Comparison of ENCODE assay signal across 27 cellular contexts in genomic region chr18:50679656-50680055, GRCh38.
"Had no signal": no experiment of that assay in that cellular context is flagged by ENCODE, and none has a peak within 500 bp of the region (broad histone marks: within the 10 kb centered on the region; RNA-seq: fewer than 3 reads in every experiment).

No MANE protein-coding gene starts in this region.

- ATAC-seq: left colon; left lung; naive thymus-derived CD8-positive, alpha-beta T cell; stimulated activated naive B cell treated with anti-CD40 and anti-IgM and Interleukin-4, amounts not matched to agents 10 μg/mL and 1 μg/mL and 100 μg/mL, for 72 hours; stimulated activated naive CD8-positive, alpha-beta T cell treated with anti-CD3 and anti-CD28 coated beads, Interleukin-15, Interleukin-2, amounts not matched to agents 100 U/mL and 50 U/mL, for 24 hours; upper lobe of right lung had no signal

- H3K9me3 ChIP-seq: heart right ventricle, left lung, neutrophil, ovary, prostate gland, sigmoid colon, suprapubic skin, thoracic aorta, tibial artery, upper lobe of right lung had no signal

- H3K36me3 Mint-ChIP-seq: memory B cell; naive thymus-derived CD8-positive, alpha-beta T cell; stimulated activated naive B cell treated with anti-CD40 and anti-IgM and Interleukin-4, amounts not matched to agents 10 μg/mL and 1 μg/mL and 100 μg/mL, for 72 hours had no signal

- H3K4me1 Mint-ChIP-seq: memory B cell; naive thymus-derived CD8-positive, alpha-beta T cell; neural crest cell; stimulated activated naive B cell treated with anti-CD40 and anti-IgM and Interleukin-4, amounts not matched to agents 10 μg/mL and 1 μg/mL and 100 μg/mL, for 72 hours had no signal

- H3K27ac Mint-ChIP-seq: memory B cell; naive thymus-derived CD8-positive, alpha-beta T cell; nephron; stimulated activated naive B cell treated with anti-CD40 and anti-IgM and Interleukin-4, amounts not matched to agents 10 μg/mL and 1 μg/mL and 100 μg/mL, for 72 hours had no signal

- DNase-seq: heart right ventricle; kidney glomerular epithelial cell; left colon; left lung; naive thymus-derived CD8-positive, alpha-beta T cell; ovary; posterior cingulate gyrus; retina; right cardiac atrium; sigmoid colon; small intestine; stimulated activated CD4-positive, alpha-beta T cell treated with anti-CD3 and anti-CD28 coated beads, Interleukin-2, amount 100 ng/mL, for 24 hours; stimulated activated CD4-positive, alpha-beta T cell treated with anti-CD3 and anti-CD28 coated beads, Interleukin-4, amount 100 ng/mL, for 1 hour; stimulated activated naive B cell treated with anti-CD40 and anti-IgM and Interleukin-4, amounts not matched to agents 10 μg/mL and 1 μg/mL and 100 μg/mL, for 72 hours; stimulated activated naive CD8-positive, alpha-beta T cell treated with anti-CD3 and anti-CD28 coated beads, Interleukin-15, Interleukin-2, amounts not matched to agents 100 U/mL and 50 U/mL, for 24 hours; trophoblast cell; upper lobe of right lung had no signal

- H3K4me3 Mint-ChIP-seq: memory B cell; naive thymus-derived CD8-positive, alpha-beta T cell; nephron; neural crest cell; stimulated activated naive B cell treated with anti-CD40 and anti-IgM and Interleukin-4, amounts not matched to agents 10 μg/mL and 1 μg/mL and 100 μg/mL, for 72 hours had no signal

- H3K27ac ChIP-seq: heart right ventricle, hepatocyte, left lung, neutrophil, ovary, prostate gland, sigmoid colon, suprapubic skin, thoracic aorta, tibial artery, upper lobe of right lung had no signal

- H3K36me3 ChIP-seq: heart right ventricle, left lung, neutrophil, ovary, prostate gland, sigmoid colon, suprapubic skin, thoracic aorta, tibial artery, upper lobe of right lung had no signal

- H3K4me1 ChIP-seq: left lung, prostate gland, sigmoid colon, suprapubic skin, tibial artery, upper lobe of right lung had no signal

- H3K9me3 Mint-ChIP-seq: memory B cell; stimulated activated naive B cell treated with anti-CD40 and anti-IgM and Interleukin-4, amounts not matched to agents 10 μg/mL and 1 μg/mL and 100 μg/mL, for 72 hours had no signal

- H3K4me3 ChIP-seq: heart right ventricle, hepatocyte, left lung, lung, ovary, prostate gland, sigmoid colon, suprapubic skin, thoracic aorta, tibial artery, upper lobe of right lung had no signal

- H3K27me3 ChIP-seq: hepatocyte, left lung, neutrophil, ovary, sigmoid colon, suprapubic skin, tibial artery, upper lobe of right lung had no signal
